In genomic region chr2:233079473-233079877, GRCh38 we compare ENCODE assay signal across 9 cellular contexts. TPM values are rescaled to one million over a fixed set of nuclear protein-coding genes. Genes with fewer than 3 reads are reported as not detected.
DNase-seq lines count a peak whose midpoint lies in the region; ATAC-seq and TF ChIP-seq lines count a peak whose summit lies in the region.
"Had no signal": no experiment of that assay in that cellular context is flagged by ENCODE, and none has a peak within 500 bp of the region (broad histone marks: within the 10 kb centered on the region; RNA-seq: fewer than 3 reads in every experiment).

No MANE protein-coding gene starts in this region.

- peak overlapping the region; percentile 85 for H3K27ac Mint-ChIP-seq in activated CD4-positive, alpha-beta memory T cell treated with anti-CD3 and anti-CD28 coated beads for 36 hours
- peak overlapping the region in 1 of 2 donors; percentile 94 for H3K27ac Mint-ChIP-seq in natural killer cell treated with Interleukin-12 subunit alpha and Interleukin-12 subunit beta and Interleukin-15 and Interleukin-18, amount 100 ng/mL, for 72 hours
- H3K27ac Mint-ChIP-seq in Calu3 (ENCODE audit: unreplicated experiment): no peak overlapping the region

- peak; percentile 39 for ATAC-seq in GM19025 (IDR thresholded peaks at IDR 0.05; ENCODE audit: low read depth, unreplicated experiment)
- ATAC-seq in HG02943 (IDR thresholded peaks at IDR 0.05; ENCODE audit: low read depth, unreplicated experiment): peak; percentile 39
- ATAC-seq in natural killer cell treated with Interleukin-12 subunit alpha and Interleukin-12 subunit beta and Interleukin-15 and Interleukin-18, amount 100 ng/mL, for 72 hours: peak; percentile 45 to 50

- TF ChIP-seq CTCF in Calu3 (IDR thresholded peaks at IDR 0.05; ENCODE audit: unreplicated experiment): no peak

- H3K27me3 Mint-ChIP-seq in activated CD4-positive, alpha-beta memory T cell treated with anti-CD3 and anti-CD28 coated beads for 36 hours: no peaks in the 10 kb centered on the region
- H3K27me3 Mint-ChIP-seq in natural killer cell treated with Interleukin-12 subunit alpha and Interleukin-12 subunit beta and Interleukin-15 and Interleukin-18, amount 100 ng/mL, for 72 hours: no peaks in the 10 kb centered on the region
- peaks cover 38% of the 10 kb centered on the region for H3K27me3 Mint-ChIP-seq in Calu3 (ENCODE audit: unreplicated experiment)

- peaks cover 29% of the 10 kb centered on the region for H3K36me3 Mint-ChIP-seq in activated CD4-positive, alpha-beta memory T cell treated with anti-CD3 and anti-CD28 coated beads for 36 hours
- peaks cover 22% of the 10 kb centered on the region for H3K36me3 Mint-ChIP-seq in natural killer cell treated with Interleukin-12 subunit alpha and Interleukin-12 subunit beta and Interleukin-15 and Interleukin-18, amount 100 ng/mL, for 72 hours
- no peaks in the 10 kb centered on the region for H3K36me3 Mint-ChIP-seq in Calu3 (ENCODE audit: insufficient read depth, unreplicated experiment)

- DNase-seq in activated CD4-positive, alpha-beta memory T cell treated with anti-CD3 and anti-CD28 coated beads for 36 hours: peak; percentile 52
- no peak for DNase-seq in natural killer cell treated with Interleukin-12 subunit alpha and Interleukin-12 subunit beta and Interleukin-15 and Interleukin-18, amount 100 ng/mL, for 72 hours (ENCODE audit: low spot score)
- DNase-seq in C1 segment of cervical spinal cord (lab: John Stamatoyannopoulos, UW): no peak
- DNase-seq in SKM-1 (lab: John Stamatoyannopoulos, UW; ENCODE audit: unreplicated experiment): no peak
- no peak for DNase-seq in Calu3
- DNase-seq in retina: no peak

- BruUV-seq in Calu3 (replicated peaks; lab: Mats Ljungman, UMichigan): no TSS peak

- POLR2A ChIA-PET in activated CD4-positive, alpha-beta memory T cell treated with anti-CD3 and anti-CD28 coated beads for 36 hours (lab: Charles Lee): interaction anchor here (1.0 to 10.4 kb wide), 2 partner anchors 12 to 17 kb away, joined by 4 to 145 read pairs; partner anchors contain the start of gene INPP5D

- peaks cover 62% of the 10 kb centered on the region for H3K4me1 Mint-ChIP-seq in activated CD4-positive, alpha-beta memory T cell treated with anti-CD3 and anti-CD28 coated beads for 36 hours (ENCODE audit: low read depth)
- H3K4me1 Mint-ChIP-seq in natural killer cell treated with Interleukin-12 subunit alpha and Interleukin-12 subunit beta and Interleukin-15 and Interleukin-18, amount 100 ng/mL, for 72 hours (ENCODE audit: low read depth in 2 of 2): peaks cover 56 to 62% of the 10 kb centered on the region in 2 donors
- H3K4me1 Mint-ChIP-seq in Calu3 (ENCODE audit: low read depth, unreplicated experiment): no peaks in the 10 kb centered on the region

- no peaks in the 10 kb centered on the region for H3K9me3 Mint-ChIP-seq in activated CD4-positive, alpha-beta memory T cell treated with anti-CD3 and anti-CD28 coated beads for 36 hours
- no peaks in the 10 kb centered on the region for H3K9me3 Mint-ChIP-seq in natural killer cell treated with Interleukin-12 subunit alpha and Interleukin-12 subunit beta and Interleukin-15 and Interleukin-18, amount 100 ng/mL, for 72 hours
- H3K9me3 Mint-ChIP-seq in Calu3 (ENCODE audit: low read depth, unreplicated experiment): no peaks in the 10 kb centered on the region

- H3K4me3 Mint-ChIP-seq in activated CD4-positive, alpha-beta memory T cell treated with anti-CD3 and anti-CD28 coated beads for 36 hours: peak overlapping the region; percentile 53
- peak overlapping the region; percentile 85 for H3K4me3 Mint-ChIP-seq in natural killer cell treated with Interleukin-12 subunit alpha and Interleukin-12 subunit beta and Interleukin-15 and Interleukin-18, amount 100 ng/mL, for 72 hours
- H3K4me3 Mint-ChIP-seq in Calu3 (ENCODE audit: low read depth, unreplicated experiment): no peak overlapping the region

- intact Hi-C loops in activated CD4-positive, alpha-beta memory T cell treated with anti-CD3 and anti-CD28 coated beads for 36 hours (cut with micrococcal nuclease): no loop called here
- intact Hi-C loops in Calu3 (cut with micrococcal nuclease; ENCODE audit: unreplicated experiment): no loop called here

- CTCF ChIA-PET in activated CD4-positive, alpha-beta memory T cell treated with anti-CD3 and anti-CD28 coated beads for 36 hours (lab: Charles Lee): interaction anchor here (3.5 to 8.0 kb wide), 2 partner anchors 19 to 21 kb away, joined by 16 to 66 read pairs; partner anchors contain the start of gene INPP5D
- CTCF ChIA-PET in Calu3 (lab: Charles Lee): no interaction called here

RNA-seq across cellular contexts. Expression of gene INPP5D, which starts 19.3 kb away (rescaled TPM):
- total RNA-seq in activated CD4-positive, alpha-beta memory T cell treated with anti-CD3 and anti-CD28 coated beads for 36 hours: 10 to 100 TPM; 52.4 to 54.9 TPM
- 100 to 1,000 TPM; 136 to 155 TPM for total RNA-seq in natural killer cell treated with Interleukin-12 subunit alpha and Interleukin-12 subunit beta and Interleukin-15 and Interleukin-18, amount 100 ng/mL, for 72 hours
- not detected in 2 replicates for total RNA-seq in Calu3 (2022)

RNA-seq across cellular contexts. Expression of gene NEU2, which starts 47.0 kb away (rescaled TPM):
- total RNA-seq in activated CD4-positive, alpha-beta memory T cell treated with anti-CD3 and anti-CD28 coated beads for 36 hours: not detected
- not detected for total RNA-seq in natural killer cell treated with Interleukin-12 subunit alpha and Interleukin-12 subunit beta and Interleukin-15 and Interleukin-18, amount 100 ng/mL, for 72 hours
- not detected in 2 replicates for total RNA-seq in Calu3 (2022)
- total RNA-seq: vagina had no signal

Comparison
In these comparisons a context has a peak if more than half of its experiments do, and no peak if none do; other contexts are left out.
1. RNA of gene INPP5D, which starts 19.3 kb away (total RNA-seq): 136 to 155 TPM in natural killer cell treated with Interleukin-12 subunit alpha and Interleukin-12 subunit beta and Interleukin-15 and Interleukin-18, amount 100 ng/mL, for 72 hours and 52.4 to 54.9 TPM in activated CD4-positive, alpha-beta memory T cell treated with anti-CD3 and anti-CD28 coated beads for 36 hours; not detected in Calu3; every median in the first group is over 10 times any median in the second.
2. Peak in every context shown above with its lines, with median percentiles within 50 percentile points of each other: ATAC-seq.